ENCODE assay signal across 22 cellular contexts in the genomic region with DNA sequence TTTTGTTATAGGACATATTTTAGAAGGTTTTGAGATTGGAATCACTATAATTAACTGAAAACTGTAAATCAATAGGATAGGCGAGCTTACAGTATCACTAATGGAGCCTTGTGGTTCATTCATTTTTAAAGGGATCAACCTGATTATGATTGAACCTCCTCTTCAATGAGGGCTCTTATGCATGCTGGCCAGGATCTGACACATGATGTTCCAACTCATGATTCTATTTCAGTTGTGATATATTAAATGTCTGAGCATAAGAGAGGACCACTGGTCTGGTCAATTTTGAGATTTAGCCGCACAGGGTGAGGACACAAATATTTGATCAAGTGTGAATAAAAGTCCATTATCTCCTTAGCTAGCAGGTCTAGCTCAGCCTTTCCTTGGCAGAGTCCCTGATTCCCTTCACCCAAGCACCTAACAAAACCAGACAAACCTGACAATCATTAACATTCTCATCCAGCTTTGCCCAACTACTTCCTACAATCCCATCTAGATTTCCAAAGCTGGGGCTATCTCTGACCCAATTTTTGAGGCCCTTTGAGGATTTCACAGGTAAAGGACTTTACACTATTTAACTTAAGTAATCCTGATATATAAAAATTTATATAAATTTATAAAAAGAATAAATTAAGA. TPM values are rescaled to one million over a fixed set of nuclear protein-coding genes. Genes with fewer than 3 reads are reported as not detected.
A peak's percentile ranks its signal among the peaks of the same experiment; 100 is the strongest.
DNase-seq lines count a peak whose midpoint lies in the region; ATAC-seq and TF ChIP-seq lines count a peak whose summit lies in the region.
"Had no signal": no experiment of that assay in that cellular context is flagged by ENCODE, and none has a peak within 500 bp of the region (broad histone marks: within the 10 kb centered on the region; RNA-seq: fewer than 3 reads in every experiment).

No MANE protein-coding gene starts in this region.

- H3K9me3 ChIP-seq in prostate gland = no peaks in the 10 kb centered on the region
- H3K9me3 ChIP-seq: BE2C, MG63 had no signal

- 59% methylated on average over 2 of the region's 2 CpGs for WGBS in prostate gland

- no peak for TF ChIP-seq CTCF in prostate gland (IDR thresholded peaks at IDR 0.05)

- H3K36me3 Mint-ChIP-seq in dendritic cell treated with granulocyte-macrophage colony-stimulating factor and Interleukin-4, amounts not matched to agents 40 ng/mL and 50 ng/mL, for 4 days (ENCODE audit: low read depth) = no peaks in the 10 kb centered on the region

- peaks cover 13% of the 10 kb centered on the region for H3K9me3 Mint-ChIP-seq in dendritic cell treated with granulocyte-macrophage colony-stimulating factor and Interleukin-4, amounts not matched to agents 40 ng/mL and 50 ng/mL, for 4 days

- TF ChIP-seq POLR2A in prostate gland (IDR thresholded peaks at IDR 0.05) = no peak

- ATAC-seq in left lobe of liver (peak; percentile 92), HG03196 (IDR thresholded peaks at IDR 0.05; ENCODE audit: unreplicated experiment) (no peak), GM18511 (IDR thresholded peaks at IDR 0.05; ENCODE audit: unreplicated experiment) (no peak)
- ATAC-seq: PC-3 had no signal

- no peak overlapping the region for H3K27ac ChIP-seq in prostate gland

- peak; percentile 33 for DNase-seq in DMS53 treated with DMSO at 0.1 percent for 48 hours (lab: John Stamatoyannopoulos, UW; ENCODE audit: unreplicated experiment)
- peak; percentile 63 for DNase-seq in left lobe of liver (ENCODE audit: low spot score)
- peak; percentile 35 for DNase-seq in prostate gland (ENCODE audit: low spot score)
- DNase-seq in hypothalamus (lab: John Stamatoyannopoulos, UW) = no peak
- DNase-seq: BE2C; CD4-positive, alpha-beta T cell; DMS153; EL; Karpas-422; MG63; NCI-H1048; NCI-H1436; NCI-H1930; NCI-H226; NCI-H524; NCI-H82; PC-3; RPMI8226; SIG-M5 had no signal

- H3K4me3 ChIP-seq in prostate gland = no peak overlapping the region
- H3K4me3 ChIP-seq: MG63 had no signal

- H3K4me1 ChIP-seq in prostate gland (replicated peaks) = no peaks in the 10 kb centered on the region
- H3K4me1 ChIP-seq: BE2C had no signal

- intact Hi-C loops in dendritic cell treated with granulocyte-macrophage colony-stimulating factor and Interleukin-4, amounts not matched to agents 40 ng/mL and 50 ng/mL, for 4 days (cut with micrococcal nuclease) = loop anchor here (10.0 kb wide), 1 partner anchor 226 kb away; no protein-coding TSS in a partner anchor
- intact Hi-C loops in prostate gland (cut with DNase I) = loop anchor here (10.0 kb wide), 1 partner anchor 176 kb away; no protein-coding TSS in a partner anchor

- H3K27me3 ChIP-seq in prostate gland (replicated peaks; ENCODE audit: insufficient read depth) = no peaks in the 10 kb centered on the region
- H3K27me3 ChIP-seq: BE2C, MG63 had no signal

- H3K27me3 Mint-ChIP-seq in dendritic cell treated with granulocyte-macrophage colony-stimulating factor and Interleukin-4, amounts not matched to agents 40 ng/mL and 50 ng/mL, for 4 days = peaks cover 11% of the 10 kb centered on the region
- H3K27me3 Mint-ChIP-seq: CD4-positive, alpha-beta T cell had no signal

- no peak overlapping the region for H3K4me3 Mint-ChIP-seq in dendritic cell treated with granulocyte-macrophage colony-stimulating factor and Interleukin-4, amounts not matched to agents 40 ng/mL and 50 ng/mL, for 4 days
- H3K4me3 Mint-ChIP-seq: CD4-positive, alpha-beta T cell had no signal

- H3K36me3 ChIP-seq in prostate gland = no peaks in the 10 kb centered on the region
- H3K36me3 ChIP-seq: BE2C, MG63 had no signal

- peak overlapping the region; percentile 80 for H3K27ac Mint-ChIP-seq in dendritic cell treated with granulocyte-macrophage colony-stimulating factor and Interleukin-4, amounts not matched to agents 40 ng/mL and 50 ng/mL, for 4 days
- H3K27ac Mint-ChIP-seq: CD4-positive, alpha-beta T cell had no signal

- H3K4me1 Mint-ChIP-seq in dendritic cell treated with granulocyte-macrophage colony-stimulating factor and Interleukin-4, amounts not matched to agents 40 ng/mL and 50 ng/mL, for 4 days (ENCODE audit: low read depth) = peaks cover 42% of the 10 kb centered on the region

RNA-seq across cellular contexts. Expression of a gene that starts 6.8 kb away (rescaled TPM):
- total RNA-seq in left lobe of liver = 30.2 TPM
- 100 to 1,000 TPM in 1 of 2 donors, 10 to 100 TPM in 1; 23.6 to 107 TPM for total RNA-seq in prostate gland

Comparison
In these comparisons a context has a peak if more than half of its experiments do, and no peak if none do; other contexts are left out.
1. DNase-seq: peak in DMS53 treated with DMSO at 0.1 percent for 48 hours (single experiment), left lobe of liver (single experiment) and prostate gland (single experiment); none in hypothalamus (0 of 51).